ENCODE assay signal across 1 cellular context in genomic region chr1:234617986-234618725, GRCh38.
TF ChIP-seq lines count a peak whose summit lies in the region.

No MANE protein-coding gene starts in this region.

TF ChIP-seq in HepG2, 621 proteins besides CTCF, POLR2A, EP300 and RAD21 (continues in another document):
- no peak for TF ChIP-seq ZNF138 (CRISPR knock-in tag; IDR thresholded peaks at IDR 0.05; ENCODE audit: low read depth)
- 0 out of 2 replicates have a peak, but pooled peaks have one; percentile 14 for TF ChIP-seq THAP11 (CRISPR knock-in tag; IDR thresholded peaks at IDR 0.05)
- TF ChIP-seq FOXP1 (IDR thresholded peaks at IDR 0.05), result no peak
- 0 out of 2 replicates have a peak, but pooled peaks have one; percentile 9 for TF ChIP-seq FOXP1 (CRISPR knock-in tag; IDR thresholded peaks at IDR 0.05)
- no peak for TF ChIP-seq AGO1 (IDR thresholded peaks at IDR 0.05; ENCODE audit: low read depth, low read length, poor library complexity, severe bottlenecking)
- peak; percentile 50 for TF ChIP-seq BCL6 (CRISPR knock-in tag; IDR thresholded peaks at IDR 0.05)
- TF ChIP-seq TP53 (CRISPR knock-in tag; conservative IDR thresholded peaks at IDR 0.05), result peak; percentile 100
- TF ChIP-seq PITX1 (CRISPR knock-in tag; IDR thresholded peaks at IDR 0.05), result no peak
- no peak for TF ChIP-seq MAFF (IDR thresholded peaks at IDR 0.05; ENCODE audit: low read depth, low read length)
- TF ChIP-seq HMGXB4 (CRISPR knock-in tag; IDR thresholded peaks at IDR 0.05; ENCODE audit: borderline replicate concordance in 1 of 2, low read depth in 1 of 2), result no peak
- TF ChIP-seq GZF1 (CRISPR knock-in tag; IDR thresholded peaks at IDR 0.05), result no peak
- 0 out of 2 replicates have a peak, but pooled peaks have one; percentile 41 for TF ChIP-seq ZFP1 (CRISPR knock-in tag; IDR thresholded peaks at IDR 0.05)
- TF ChIP-seq ZNF749 (CRISPR knock-in tag; IDR thresholded peaks at IDR 0.05; ENCODE audit: borderline replicate concordance), result no peak
- no peak for TF ChIP-seq E2F2 (CRISPR knock-in tag; IDR thresholded peaks at IDR 0.05; ENCODE audit: borderline replicate concordance)
- TF ChIP-seq DRAP1 (CRISPR knock-in tag; IDR thresholded peaks at IDR 0.05), result peak; percentile 52; the same call in 1 of the 2 replicates
- TF ChIP-seq SIX4 (CRISPR knock-in tag; IDR thresholded peaks at IDR 0.05), result peak; percentile 60; the same call in 1 of the 2 replicates
- TF ChIP-seq NR2F6 (IDR thresholded peaks at IDR 0.05), result no peak
- TF ChIP-seq NR2F6 (CRISPR knock-in tag; IDR thresholded peaks at IDR 0.05), result peak; percentile 39; the same call in 1 of the 2 replicates
- TF ChIP-seq TFDP1 (CRISPR knock-in tag; IDR thresholded peaks at IDR 0.05; ENCODE audit: borderline replicate concordance), result no peak
- TF ChIP-seq KLF16 (CRISPR knock-in tag; IDR thresholded peaks at IDR 0.05), result no peak
- TF ChIP-seq SRSF1 (optimal IDR thresholded peaks at IDR 0.05; ENCODE audit: low read depth, low read length), result no peak
- peak; percentile 79 for TF ChIP-seq GATAD2A (CRISPR knock-in tag; IDR thresholded peaks at IDR 0.05)
- TF ChIP-seq MED1 (CRISPR knock-in tag; IDR thresholded peaks at IDR 0.05), result peak; percentile 93
- no peak for TF ChIP-seq ZNF720 (CRISPR knock-in tag; IDR thresholded peaks at IDR 0.05)
- 0 out of 2 replicates have a peak, but pooled peaks have one; percentile 9 for TF ChIP-seq ARNTL (CRISPR knock-in tag; IDR thresholded peaks at IDR 0.05)
- TF ChIP-seq RBAK (CRISPR knock-in tag; IDR thresholded peaks at IDR 0.05), result no peak
- no peak for TF ChIP-seq GRHL1 (CRISPR knock-in tag; conservative IDR thresholded peaks at IDR 0.05)
- TF ChIP-seq ETS1 (CRISPR knock-in tag; IDR thresholded peaks at IDR 0.05), result no peak
- no peak for TF ChIP-seq ZBTB33 (CRISPR knock-in tag; IDR thresholded peaks at IDR 0.05)
- TF ChIP-seq ZNF615 (CRISPR knock-in tag; IDR thresholded peaks at IDR 0.05; ENCODE audit: borderline replicate concordance), result no peak
- TF ChIP-seq ZNF207 (IDR thresholded peaks at IDR 0.05; ENCODE audit: borderline replicate concordance), result no peak
- TF ChIP-seq ZGPAT (CRISPR knock-in tag; IDR thresholded peaks at IDR 0.05), result peak; percentile 27; the same call in 1 of the 2 replicates
- TF ChIP-seq ZNF124 (CRISPR knock-in tag; IDR thresholded peaks at IDR 0.05), result 0 out of 2 replicates have a peak, but pooled peaks have one; percentile 33
- TF ChIP-seq PAXIP1 (CRISPR knock-in tag; conservative IDR thresholded peaks at IDR 0.05), result peak; percentile 26; the same call in 1 of the 2 replicates
- no peak for TF ChIP-seq BCL3 (CRISPR knock-in tag; IDR thresholded peaks at IDR 0.05)
- 0 out of 2 replicates have a peak, but pooled peaks have one; percentile 4 for TF ChIP-seq ZBTB7B (CRISPR knock-in tag; IDR thresholded peaks at IDR 0.05)
- peak; percentile 11 for TF ChIP-seq ARID5B (CRISPR knock-in tag; IDR thresholded peaks at IDR 0.05)
- no peak for TF ChIP-seq SMARCC2 (IDR thresholded peaks at IDR 0.05)
- 0 out of 2 replicates have a peak, but pooled peaks have one; percentile 30 for TF ChIP-seq RCOR2 (CRISPR knock-in tag; IDR thresholded peaks at IDR 0.05)
